In the genomic region with DNA sequence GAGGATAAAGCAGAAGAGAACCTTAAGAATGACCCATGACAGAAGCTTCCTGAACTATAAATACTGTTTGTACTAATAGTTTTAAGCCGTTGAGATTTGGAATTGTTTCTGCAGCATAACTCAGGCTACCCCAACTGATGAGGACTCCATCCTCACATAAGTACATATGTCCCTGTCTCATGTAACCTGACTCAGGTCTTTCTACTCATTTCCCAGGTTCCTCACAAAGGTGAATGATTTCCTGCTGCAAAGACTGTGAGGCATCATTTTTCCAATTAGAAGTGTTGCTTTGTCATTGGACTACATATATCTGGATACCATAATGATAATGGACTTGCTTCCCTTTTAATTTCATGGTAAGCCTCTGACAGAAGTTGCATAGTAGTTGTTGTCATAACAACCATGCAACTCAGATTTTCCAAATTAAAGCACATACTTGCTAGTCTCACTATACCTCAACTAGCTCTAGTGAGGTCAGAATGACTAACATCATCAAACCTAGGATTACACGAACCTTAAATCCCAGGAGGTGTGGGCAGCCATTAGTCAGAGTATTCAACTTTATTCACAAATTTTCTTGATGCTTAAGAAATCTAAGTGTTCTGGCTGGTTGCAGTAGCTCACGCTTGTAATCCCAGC, we compare ENCODE assay signal across 18 cellular contexts. TPM values are rescaled to one million over a fixed set of nuclear protein-coding genes. Genes with fewer than 3 reads are reported as not detected.
A peak's percentile ranks its signal among the peaks of the same experiment; 100 is the strongest.
DNase-seq lines count a peak whose midpoint lies in the region; ATAC-seq and TF ChIP-seq lines count a peak whose summit lies in the region.
"Had no signal": no experiment of that assay in that cellular context is flagged by ENCODE, and none has a peak within 500 bp of the region (broad histone marks: within the 10 kb centered on the region; RNA-seq: fewer than 3 reads in every experiment).

No MANE protein-coding gene starts in this region.

- H3K27me3 ChIP-seq in foreskin keratinocyte: no peaks in the 10 kb centered on the region

- H3K27ac ChIP-seq in foreskin keratinocyte: peak overlapping the region; percentile 83
- H3K27ac ChIP-seq: heart right ventricle, prostate gland had no signal

- TF ChIP-seq CTCF in foreskin keratinocyte (conservative IDR thresholded peaks at IDR 0.05) (no peak), glutamatergic neuron (IDR thresholded peaks at IDR 0.05; ENCODE audit: partially characterized antibody, unreplicated experiment) (no peak), endothelial cell (IDR thresholded peaks at IDR 0.05; ENCODE audit: unreplicated experiment) (no peak)

- DNase-seq in AG08395 (ENCODE audit: low spot score): peak; percentile 60
- peak; percentile 80 for DNase-seq in ELR (ENCODE audit: low read depth)
- DNase-seq in foreskin keratinocyte: peak; percentile 53 to 80
- DNase-seq in glutamatergic neuron: no peak
- DNase-seq in immature natural killer cell: no peak
- DNase-seq in endothelial cell (ENCODE audit: low spot score): no peak
- DNase-seq in NCI-H2107 (lab: John Stamatoyannopoulos, UW): no peak
- DNase-seq: activated T-cell treated with anti-CD3 and anti-CD28 coated beads, Interleukin-2, amount 50 U/mL, for 48 hours; CD8-positive, alpha-beta T cell; effector memory CD8-positive, alpha-beta T cell; GDM1; heart right ventricle; NCI-H2171; NK-92 treated with Interleukin-12 subunit alpha and Interleukin-12 subunit beta, amount 100 ng/mL, for 24 hours had no signal

- H3K27me3 Mint-ChIP-seq in activated T-helper 17 cell treated with anti-CD3 and anti-CD28 coated beads, Interleukin-2, amount 50 U/mL, for 72 hours: peaks cover 26% of the 10 kb centered on the region
- H3K27me3 Mint-ChIP-seq in glutamatergic neuron (ENCODE audit: unreplicated experiment): peaks cover 2% of the 10 kb centered on the region
- peaks cover 0 to 10% (median 3%) of the 10 kb centered on the region in 3 donors for H3K27me3 Mint-ChIP-seq in immature natural killer cell (ENCODE audit: low read depth in 3 of 3)
- peaks cover 4% of the 10 kb centered on the region for H3K27me3 Mint-ChIP-seq in endothelial cell (ENCODE audit: unreplicated experiment)

- H3K9me3 Mint-ChIP-seq in activated T-helper 17 cell treated with anti-CD3 and anti-CD28 coated beads, Interleukin-2, amount 50 U/mL, for 72 hours: no peaks in the 10 kb centered on the region
- peaks cover under 1% of the 10 kb centered on the region for H3K9me3 Mint-ChIP-seq in glutamatergic neuron (ENCODE audit: unreplicated experiment)
- H3K9me3 Mint-ChIP-seq in immature natural killer cell: no peaks in the 10 kb centered on the region
- H3K9me3 Mint-ChIP-seq in endothelial cell (ENCODE audit: unreplicated experiment): no peaks in the 10 kb centered on the region
- H3K9me3 Mint-ChIP-seq: CD8-positive, alpha-beta T cell; effector memory CD8-positive, alpha-beta T cell had no signal

- peaks cover 14% of the 10 kb centered on the region for H3K4me1 ChIP-seq in foreskin keratinocyte
- H3K4me1 ChIP-seq: prostate gland had no signal

- ATAC-seq in activated T-helper 17 cell treated with anti-CD3 and anti-CD28 coated beads, Interleukin-2, amount 50 U/mL, for 72 hours (replicated peaks): peak; percentile 72
- peak; percentile 89 for ATAC-seq in foreskin keratinocyte
- ATAC-seq: CD8-positive, alpha-beta T cell; effector memory CD8-positive, alpha-beta T cell; heart right ventricle; left lobe of liver had no signal

- no peaks in the 10 kb centered on the region for H3K4me1 Mint-ChIP-seq in activated T-helper 17 cell treated with anti-CD3 and anti-CD28 coated beads, Interleukin-2, amount 50 U/mL, for 72 hours
- no peaks in the 10 kb centered on the region for H3K4me1 Mint-ChIP-seq in glutamatergic neuron (ENCODE audit: low read depth, unreplicated experiment)
- H3K4me1 Mint-ChIP-seq in immature natural killer cell: no peaks in the 10 kb centered on the region
- H3K4me1 Mint-ChIP-seq in endothelial cell (ENCODE audit: unreplicated experiment): no peaks in the 10 kb centered on the region

- no peak overlapping the region for H3K27ac Mint-ChIP-seq in activated T-helper 17 cell treated with anti-CD3 and anti-CD28 coated beads, Interleukin-2, amount 50 U/mL, for 72 hours
- H3K27ac Mint-ChIP-seq in glutamatergic neuron (ENCODE audit: unreplicated experiment) (no peak overlapping the region), immature natural killer cell (no peak overlapping the region), endothelial cell (ENCODE audit: unreplicated experiment) (no peak overlapping the region)
- H3K27ac Mint-ChIP-seq: brain; CD8-positive, alpha-beta T cell; effector memory CD8-positive, alpha-beta T cell had no signal

- no peaks in the 10 kb centered on the region for H3K36me3 Mint-ChIP-seq in activated T-helper 17 cell treated with anti-CD3 and anti-CD28 coated beads, Interleukin-2, amount 50 U/mL, for 72 hours (ENCODE audit: low read depth)
- H3K36me3 Mint-ChIP-seq in glutamatergic neuron (ENCODE audit: unreplicated experiment) (no peaks in the 10 kb centered on the region), immature natural killer cell (no peaks in the 10 kb centered on the region), endothelial cell (ENCODE audit: low read depth, unreplicated experiment) (no peaks in the 10 kb centered on the region)
- H3K36me3 Mint-ChIP-seq: brain; CD8-positive, alpha-beta T cell had no signal

- H3K4me3 Mint-ChIP-seq in activated T-helper 17 cell treated with anti-CD3 and anti-CD28 coated beads, Interleukin-2, amount 50 U/mL, for 72 hours: no peak overlapping the region
- H3K4me3 Mint-ChIP-seq in glutamatergic neuron (ENCODE audit: unreplicated experiment): no peak overlapping the region
- H3K4me3 Mint-ChIP-seq in immature natural killer cell: no peak overlapping the region
- H3K4me3 Mint-ChIP-seq in endothelial cell (ENCODE audit: unreplicated experiment): no peak overlapping the region
- H3K4me3 Mint-ChIP-seq: brain; CD8-positive, alpha-beta T cell; effector memory CD8-positive, alpha-beta T cell had no signal

RNA-seq across cellular contexts. Expression of a gene that starts 38.0 kb away (rescaled TPM):
- total RNA-seq in activated T-helper 17 cell treated with anti-CD3 and anti-CD28 coated beads, Interleukin-2, amount 50 U/mL, for 72 hours: 1 to 10 TPM; 6.5 to 8.0 TPM
- total RNA-seq in foreskin keratinocyte (76.3 and 79.5 TPM in 2 replicates), glutamatergic neuron (ENCODE audit: unreplicated experiment) (209 TPM), endothelial cell (ENCODE audit: unreplicated experiment) (42.8 TPM)
- polyA plus RNA-seq in foreskin keratinocyte (52.6 and 62.1 TPM in 2 replicates), immature natural killer cell (1 to 10 TPM in 2 of 3 donors, under 1 TPM in 1; 0.62 to 2.2 (median 2.0) TPM)

Comparison
In these comparisons a context has a peak if more than half of its experiments do, and no peak if none do; other contexts are left out.
1. DNase-seq: peak in AG08395 (single experiment), ELR (single experiment) and foreskin keratinocyte (2 of 2); none in glutamatergic neuron (single experiment), immature natural killer cell (0 of 3), endothelial cell (single experiment) and NCI-H2107 (single experiment).